13 cellular contexts compared by ENCODE assay signal in the genomic region with DNA sequence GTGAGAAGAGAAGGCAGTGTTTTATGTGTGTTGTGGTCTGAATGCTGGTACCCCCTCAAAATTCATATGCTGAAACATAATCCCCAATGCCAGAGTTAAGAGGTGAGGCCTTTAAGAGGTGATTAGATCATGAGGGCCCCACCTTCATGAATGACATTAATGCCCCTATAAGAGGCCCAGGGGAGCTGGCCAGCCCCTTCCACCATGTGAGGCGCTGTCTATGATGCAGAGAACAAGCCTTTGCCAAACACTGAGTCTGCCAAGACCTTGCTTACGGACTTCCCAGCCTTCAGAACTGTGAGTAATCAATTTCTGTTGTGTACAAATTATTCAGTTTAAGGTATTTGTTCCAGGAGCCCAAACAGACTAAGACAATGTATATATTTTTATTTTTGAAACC. TPM values are rescaled to one million over a fixed set of nuclear protein-coding genes. Genes with fewer than 3 reads are reported as not detected.
DNase-seq lines count a peak whose midpoint lies in the region; ATAC-seq, FAIRE-seq and TF ChIP-seq lines count a peak whose summit lies in the region.
"Had no signal": no experiment of that assay in that cellular context is flagged by ENCODE, and none has a peak within 500 bp of the region (broad histone marks: within the 10 kb centered on the region; RNA-seq: fewer than 3 reads in every experiment).

No MANE protein-coding gene starts in this region.

- TF ChIP-seq EP300 in sigmoid colon (IDR thresholded peaks at IDR 0.05) = no peak

- intact Hi-C loops in CD4-positive, alpha-beta memory T cell (cut with micrococcal nuclease) = loop anchor here (5.0 kb wide), 1 partner anchor 33 kb away; no protein-coding TSS in a partner anchor
- intact Hi-C loops in sigmoid colon (cut with DNase I) = no loop called here

- FAIRE-seq in urothelium cell line (lab: Jason Lieb, UNC) = no peak

- H3K4me3 ChIP-seq in CD4-positive, alpha-beta memory T cell (ENCODE audit: low read length in 2 of 2) = peak overlapping the region in 1 of 2 donors; percentile 2
- H3K4me3 ChIP-seq in sigmoid colon = no peak overlapping the region
- H3K4me3 ChIP-seq: psoas muscle had no signal

- POLR2A ChIA-PET in CD4-positive, alpha-beta memory T cell (lab: Charles Lee; ENCODE audit: partially characterized antibody) = interaction anchor here (1.0 to 25.1 kb wide), 5 partner anchors 9 to 132 kb away, joined by 3 to 734 read pairs (median 6); partner anchors contain the start of gene CAPZB
- POLR2A ChIA-PET in T-cell (lab: Charles Lee) = no interaction called here

- H3K27ac ChIP-seq in CD4-positive, alpha-beta memory T cell (ENCODE audit: low read depth, low read length) = peak overlapping the region; percentile 36
- H3K27ac ChIP-seq in sigmoid colon = peak overlapping the region; percentile 65 to 71 (median 69)
- H3K27ac ChIP-seq: psoas muscle, RWPE1 had no signal

- peak overlapping the region; percentile 81 to 92 (median 90) for H3K27ac Mint-ChIP-seq in CD4-positive, alpha-beta memory T cell
- peak overlapping the region; percentile 90 to 99 for H3K27ac Mint-ChIP-seq in T-cell

- H3K27me3 ChIP-seq in CD4-positive, alpha-beta memory T cell (ENCODE audit: insufficient read depth, low read length) = no peaks in the 10 kb centered on the region
- no peaks in the 10 kb centered on the region for H3K27me3 ChIP-seq in sigmoid colon

- peaks cover 99% of the 10 kb centered on the region for H3K4me1 ChIP-seq in CD4-positive, alpha-beta memory T cell (ENCODE audit: insufficient read depth, low read length)
- H3K4me1 ChIP-seq in sigmoid colon = peaks cover 0 to 87% (median 81%) of the 10 kb centered on the region in 4 donors

- no peak for TF ChIP-seq POLR2A in sigmoid colon (IDR thresholded peaks at IDR 0.05)

- H3K4me1 Mint-ChIP-seq in CD4-positive, alpha-beta memory T cell = peaks cover 75 to 97% (median 85%) of the 10 kb centered on the region in 4 donors
- H3K4me1 Mint-ChIP-seq in T-cell = peaks cover 94 to 95% (median 95%) of the 10 kb centered on the region in 3 donors

- 75 to 80% methylated on average over 2 of the region's 2 CpGs for WGBS in sigmoid colon, 2 donors

- H3K27me3 Mint-ChIP-seq in CD4-positive, alpha-beta memory T cell = no peaks in the 10 kb centered on the region
- no peaks in the 10 kb centered on the region for H3K27me3 Mint-ChIP-seq in T-cell

- peaks cover 24 to 37% of the 10 kb centered on the region in 2 donors for H3K36me3 Mint-ChIP-seq in CD4-positive, alpha-beta memory T cell
- H3K36me3 Mint-ChIP-seq in T-cell = peaks cover 18% of the 10 kb centered on the region

- no peaks in the 10 kb centered on the region for H3K9me3 Mint-ChIP-seq in CD4-positive, alpha-beta memory T cell
- H3K9me3 Mint-ChIP-seq in T-cell = no peaks in the 10 kb centered on the region

- TF ChIP-seq CTCF in sigmoid colon (IDR thresholded peaks at IDR 0.05) = no peak

- CTCF ChIA-PET in CD4-positive, alpha-beta memory T cell (lab: Charles Lee; ENCODE audit: partially characterized antibody) = interaction anchor here (1.3 to 4.8 kb wide), 7 partner anchors 12 to 131 kb away, joined by 3 to 26 read pairs (median 8); no protein-coding TSS in a partner anchor
- CTCF ChIA-PET in T-cell (lab: Charles Lee) = interaction anchor here in 1 of 2 donors (0.9 kb wide), 1 partner anchor 36 kb away, joined by 3 read pairs; no protein-coding TSS in a partner anchor

- peaks cover under 1% of the 10 kb centered on the region for H3K36me3 ChIP-seq in CD4-positive, alpha-beta memory T cell (ENCODE audit: insufficient read depth, low read length)
- no peaks in the 10 kb centered on the region for H3K36me3 ChIP-seq in sigmoid colon

- DNase-seq in CD4-positive, alpha-beta memory T cell = no peak
- DNase-seq in T-cell = no peak
- DNase-seq in fibroblast of gingiva (ENCODE audit: low read depth) = peak; percentile 39
- DNase-seq in sigmoid colon = no peak
- no peak for DNase-seq in amygdala (lab: John Stamatoyannopoulos, UW)
- DNase-seq in NCI-H1694 treated with DMSO at 0.1 percent for 48 hours (lab: John Stamatoyannopoulos, UW) = no peak
- DNase-seq in urothelium cell line (ENCODE audit: low spot score) = no peak
- DNase-seq: amniotic stem cell, DMS153, left cardiac atrium, psoas muscle had no signal

- no peaks in the 10 kb centered on the region for H3K9me3 ChIP-seq in CD4-positive, alpha-beta memory T cell (ENCODE audit: control insufficient read depth in 1 of 2, low read length in 2 of 2)
- H3K9me3 ChIP-seq in sigmoid colon = no peaks in the 10 kb centered on the region
- H3K9me3 ChIP-seq: psoas muscle had no signal

- peak overlapping the region in 7 of 8 donors; percentile 50 to 74 (median 53) for H3K4me3 Mint-ChIP-seq in CD4-positive, alpha-beta memory T cell
- H3K4me3 Mint-ChIP-seq in T-cell = peak overlapping the region in 1 of 3 donors; percentile 66

- ATAC-seq in T-cell (replicated peaks in 1 of 4) = no peak
- ATAC-seq in HG03342 (IDR thresholded peaks at IDR 0.05; ENCODE audit: unreplicated experiment) = no peak
- ATAC-seq: psoas muscle had no signal

RNA-seq across cellular contexts. Expression of gene CAPZB, which starts 20.2 kb away (rescaled TPM):
- 100 to 1,000 TPM; 244 to 255 TPM for total RNA-seq in CD4-positive, alpha-beta memory T cell
- 100 to 1,000 TPM; 436 to 602 TPM for polyA plus RNA-seq in CD4-positive, alpha-beta memory T cell
- 100 to 1,000 TPM; 272 to 342 (median 320) TPM for total RNA-seq in T-cell
- total RNA-seq in sigmoid colon = 100 to 1,000 TPM; 128 to 214 (median 145) TPM
- polyA plus RNA-seq in sigmoid colon = 100 to 1,000 TPM; 372 to 454 (median 393) TPM
